ENCODE assay signal across 28 cellular contexts in genomic region chr5:133786432-133786831, GRCh38.
"Had no signal": no experiment of that assay in that cellular context is flagged by ENCODE, and none has a peak within 500 bp of the region (broad histone marks: within the 10 kb centered on the region; RNA-seq: fewer than 3 reads in every experiment).

No MANE protein-coding gene starts in this region.

- FAIRE-seq: small intestine had no signal

- H3K9me3 Mint-ChIP-seq: naive thymus-derived CD8-positive, alpha-beta T cell; natural killer cell treated with Interleukin-12 subunit alpha and Interleukin-12 subunit beta and Interleukin-15 and Interleukin-18, amount 100 ng/mL, for 72 hours; neural crest cell; stimulated activated naive CD8-positive, alpha-beta T cell treated with anti-CD3 and anti-CD28 coated beads, Interleukin-15, Interleukin-2, amounts not matched to agents 100 ng/mL and 50 ng/mL, for 24 hours had no signal

- H3K36me3 ChIP-seq: neutrophil, ovary, right lobe of liver, sigmoid colon, stomach, thoracic aorta, thyroid gland, tibial nerve, upper lobe of left lung, uterus had no signal

- H3K36me3 Mint-ChIP-seq: naive thymus-derived CD8-positive, alpha-beta T cell; natural killer cell treated with Interleukin-12 subunit alpha and Interleukin-12 subunit beta and Interleukin-15 and Interleukin-18, amount 100 ng/mL, for 72 hours; stimulated activated effector memory CD8-positive, alpha-beta T cell treated with anti-CD3 and anti-CD28 coated beads, Interleukin-12 subunit alpha, Interleukin-12 subunit beta, amount 100 ng/mL, for 72 hours had no signal

- H3K4me3 ChIP-seq: ovary, psoas muscle, right lobe of liver, sigmoid colon, stomach, thoracic aorta, thyroid gland, tibial nerve, upper lobe of left lung, uterus had no signal

- H3K27ac Mint-ChIP-seq: naive thymus-derived CD8-positive, alpha-beta T cell; natural killer cell treated with Interleukin-12 subunit alpha and Interleukin-12 subunit beta and Interleukin-15 and Interleukin-18, amount 100 ng/mL, for 72 hours; nephron progenitor cell; stimulated activated effector memory CD8-positive, alpha-beta T cell treated with anti-CD3 and anti-CD28 coated beads, Interleukin-12 subunit alpha, Interleukin-12 subunit beta, amount 100 ng/mL, for 72 hours; stimulated activated naive B cell treated with anti-CD40 and anti-IgM and Interleukin-4, amounts not matched to agents 10 μg/mL and 1 μg/mL and 100 μg/mL, for 72 hours; stimulated activated naive CD8-positive, alpha-beta T cell treated with anti-CD3 and anti-CD28 coated beads, Interleukin-15, Interleukin-2, amounts not matched to agents 100 ng/mL and 50 ng/mL, for 24 hours had no signal

- H3K4me3 Mint-ChIP-seq: naive B cell; naive thymus-derived CD8-positive, alpha-beta T cell; natural killer cell treated with Interleukin-12 subunit alpha and Interleukin-12 subunit beta and Interleukin-15 and Interleukin-18, amount 100 ng/mL, for 72 hours; nephron progenitor cell; neural crest cell; stimulated activated effector memory CD8-positive, alpha-beta T cell treated with anti-CD3 and anti-CD28 coated beads, Interleukin-12 subunit alpha, Interleukin-12 subunit beta, amount 100 ng/mL, for 72 hours; stimulated activated naive B cell treated with anti-CD40 and anti-IgM and Interleukin-4, amounts not matched to agents 10 μg/mL and 1 μg/mL and 100 μg/mL, for 72 hours; stimulated activated naive CD8-positive, alpha-beta T cell treated with anti-CD3 and anti-CD28 coated beads, Interleukin-15, Interleukin-2, amounts not matched to agents 100 ng/mL and 50 ng/mL, for 24 hours had no signal

- H3K27ac ChIP-seq: neutrophil, ovary, psoas muscle, right lobe of liver, sigmoid colon, stomach, thoracic aorta, thyroid gland, tibial nerve, upper lobe of left lung, uterus had no signal

- DNase-seq: naive B cell; naive thymus-derived CD8-positive, alpha-beta T cell; nephron progenitor cell; nucleus accumbens; ovary; psoas muscle; right cardiac atrium; right lobe of liver; sigmoid colon; small intestine; stimulated activated CD4-positive, alpha-beta T cell treated with anti-CD3 and anti-CD28 coated beads, Interleukin-15, amount 100 ng/mL, for 24 hours; stimulated activated CD4-positive, alpha-beta T cell treated with anti-CD3 and anti-CD28 coated beads, Interleukin-2, amount 100 ng/mL, for 24 hours; stimulated activated CD4-positive, alpha-beta T cell treated with anti-CD3 and anti-CD28 coated beads, Interleukin-2, amount 100 ng/mL, for 48 hours; stimulated activated CD4-positive, alpha-beta T cell treated with anti-CD3 and anti-CD28 coated beads, Interleukin-4, amount 100 ng/mL, for 24 hours; stimulated activated naive B cell treated with anti-CD40 and anti-IgM and Interleukin-4, amounts not matched to agents 10 μg/mL and 1 μg/mL and 100 μg/mL, for 72 hours; stimulated activated naive CD4-positive, alpha-beta T cell treated with Interleukin-2 at 50 U/mL for 16 hours; stomach; thyroid gland; trophoblast cell; upper lobe of left lung; uterus had no signal

- ATAC-seq: naive thymus-derived CD8-positive, alpha-beta T cell; natural killer cell treated with Interleukin-12 subunit alpha and Interleukin-12 subunit beta and Interleukin-15 and Interleukin-18, amount 100 ng/mL, for 72 hours; psoas muscle; right cardiac atrium; right lobe of liver; stimulated activated effector memory CD8-positive, alpha-beta T cell treated with anti-CD3 and anti-CD28 coated beads, Interleukin-12 subunit alpha, Interleukin-12 subunit beta, amount 100 ng/mL, for 72 hours; stimulated activated naive B cell treated with anti-CD40 and anti-IgM and Interleukin-4, amounts not matched to agents 10 μg/mL and 1 μg/mL and 100 μg/mL, for 72 hours had no signal

- H3K9me3 ChIP-seq: neutrophil, ovary, psoas muscle, right lobe of liver, sigmoid colon, stomach, thoracic aorta, thyroid gland, tibial nerve, upper lobe of left lung, uterus had no signal

- H3K4me1 ChIP-seq: psoas muscle, sigmoid colon, stomach, thyroid gland, tibial nerve, uterus had no signal

- H3K27me3 Mint-ChIP-seq: stimulated activated naive B cell treated with anti-CD40 and anti-IgM and Interleukin-4, amounts not matched to agents 10 μg/mL and 1 μg/mL and 100 μg/mL, for 72 hours; stimulated activated naive CD8-positive, alpha-beta T cell treated with anti-CD3 and anti-CD28 coated beads, Interleukin-15, Interleukin-2, amounts not matched to agents 100 ng/mL and 50 ng/mL, for 24 hours had no signal

- H3K27me3 ChIP-seq: neutrophil, ovary, right lobe of liver, sigmoid colon, stomach, thyroid gland, tibial nerve, upper lobe of left lung, uterus had no signal

- H3K4me1 Mint-ChIP-seq: neural crest cell; stimulated activated effector memory CD8-positive, alpha-beta T cell treated with anti-CD3 and anti-CD28 coated beads, Interleukin-12 subunit alpha, Interleukin-12 subunit beta, amount 100 ng/mL, for 72 hours; stimulated activated naive B cell treated with anti-CD40 and anti-IgM and Interleukin-4, amounts not matched to agents 10 μg/mL and 1 μg/mL and 100 μg/mL, for 72 hours had no signal
